In the genomic region with DNA sequence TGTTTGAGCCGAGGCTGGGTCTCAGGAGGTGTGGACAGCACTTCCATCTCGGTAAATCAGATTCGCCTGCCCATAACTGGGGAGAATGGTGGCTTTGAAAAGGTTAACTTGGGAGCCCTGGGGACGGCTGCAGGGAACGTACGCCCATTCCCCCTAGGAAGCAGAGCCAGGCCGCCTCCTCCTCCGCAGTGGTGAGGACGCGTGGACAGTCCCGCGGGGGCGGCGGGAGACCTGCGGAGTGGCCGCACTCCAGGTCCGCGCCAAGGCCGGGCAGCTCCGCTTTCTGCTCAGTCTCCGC, we compare ENCODE assay signal across 8 cellular contexts. TPM values are rescaled to one million over a fixed set of nuclear protein-coding genes. Genes with fewer than 3 reads are reported as not detected.
DNase-seq lines count a peak whose midpoint lies in the region; ATAC-seq and TF ChIP-seq lines count a peak whose summit lies in the region.

No MANE protein-coding gene starts in this region.

- TF ChIP-seq CTCF in body of pancreas (IDR thresholded peaks at IDR 0.05) (peak in 2 of 7 experiments; percentile 70 to 79), OCI-LY7 (conservative IDR thresholded peaks at IDR 0.05; ENCODE audit: low read length) (no peak)

- H3K27ac Mint-ChIP-seq in activated CD4-positive, alpha-beta T cell treated with anti-CD3 and anti-CD28 coated beads for 36 hours: no peak overlapping the region

- H3K36me3 Mint-ChIP-seq in activated CD4-positive, alpha-beta T cell treated with anti-CD3 and anti-CD28 coated beads for 36 hours (ENCODE audit: low read depth): no peaks in the 10 kb centered on the region

- H3K4me3 ChIP-seq in body of pancreas (no peak overlapping the region), OCI-LY7 (ENCODE audit: low read depth, low read length, poor library complexity, severe bottlenecking) (no peak overlapping the region)

- intact Hi-C loops in activated CD4-positive, alpha-beta T cell treated with anti-CD3 and anti-CD28 coated beads for 36 hours (cut with DNase I, micrococcal nuclease): loop anchor here in 1 of 2 experiments (1.0 kb wide), 3 partner anchors 279 to 670 kb away; no protein-coding TSS in a partner anchor
- intact Hi-C loops in body of pancreas (cut with DNase I): no loop called here
- intact Hi-C loops in OCI-LY7 (cut with micrococcal nuclease; ENCODE audit: unreplicated experiment): no loop called here

- BruUV-seq in OCI-LY7 (replicated peaks; lab: Mats Ljungman, UMichigan): no TSS peak

- H3K4me2 ChIP-seq in OCI-LY7 (ENCODE audit: low read length): no peak overlapping the region

- H2AFZ ChIP-seq in OCI-LY7 (ENCODE audit: low read length): no peak overlapping the region

- H3K27me3 ChIP-seq in body of pancreas: peaks cover 0 to 23% of the 10 kb centered on the region in 2 donors

- CTCF ChIA-PET in activated CD4-positive, alpha-beta T cell treated with anti-CD3 and anti-CD28 coated beads for 36 hours (lab: Charles Lee): interaction anchor here (0.5 to 2.3 kb wide), 34 partner anchors 9 to 1943 kb away, joined by 3 to 26 read pairs (median 4); no protein-coding TSS in a partner anchor
- CTCF ChIA-PET in OCI-LY7 (lab: Charles Lee; ENCODE audit: unreplicated experiment): no interaction called here

- peak overlapping the region; percentile 52 for H3K4me3 Mint-ChIP-seq in activated CD4-positive, alpha-beta T cell treated with anti-CD3 and anti-CD28 coated beads for 36 hours

- H3K9me3 ChIP-seq in body of pancreas (no peaks in the 10 kb centered on the region), OCI-LY7 (ENCODE audit: low read length) (no peaks in the 10 kb centered on the region)

- TF ChIP-seq POLR2A in body of pancreas (IDR thresholded peaks at IDR 0.05): no peak

- no peaks in the 10 kb centered on the region for H3K9me3 Mint-ChIP-seq in activated CD4-positive, alpha-beta T cell treated with anti-CD3 and anti-CD28 coated beads for 36 hours (ENCODE audit: low read depth)

- H3K4me1 ChIP-seq in body of pancreas (peaks cover 36% of the 10 kb centered on the region), OCI-LY7 (ENCODE audit: insufficient read depth, low read length, poor library complexity, severe bottlenecking) (no peaks in the 10 kb centered on the region)

- peaks cover 25% of the 10 kb centered on the region for H3K4me1 Mint-ChIP-seq in activated CD4-positive, alpha-beta T cell treated with anti-CD3 and anti-CD28 coated beads for 36 hours

- no peaks in the 10 kb centered on the region for H3K9me2 ChIP-seq in OCI-LY7 (ENCODE audit: insufficient read depth, low read length)

- POLR2A ChIA-PET in activated CD4-positive, alpha-beta T cell treated with anti-CD3 and anti-CD28 coated beads for 36 hours (lab: Charles Lee): no interaction called here
- POLR2A ChIA-PET in OCI-LY7 (lab: Charles Lee): no interaction called here

- no peaks in the 10 kb centered on the region for H3K79me2 ChIP-seq in OCI-LY7 (ENCODE audit: insufficient read depth, low read depth, low read length)

- peak; percentile 61 for ATAC-seq in activated CD4-positive, alpha-beta T cell treated with anti-CD3 and anti-CD28 coated beads for 36 hours
- ATAC-seq in HG03159 (IDR thresholded peaks at IDR 0.05; ENCODE audit: unreplicated experiment): peak; percentile 61
- peak; percentile 67 for ATAC-seq in body of pancreas

- H4K20me1 ChIP-seq in OCI-LY7 (ENCODE audit: insufficient read depth, low read length): no peaks in the 10 kb centered on the region

- WGBS in body of pancreas, 2 donors: 2 to 6% methylated on average over 12 to 21 of the region's 21 CpGs

- no peaks in the 10 kb centered on the region for H3K36me3 ChIP-seq in body of pancreas (replicated peaks in 1 of 2; ENCODE audit: insufficient read depth in 1 of 2, low read depth in 2 of 2)
- H3K36me3 ChIP-seq in OCI-LY7 (ENCODE audit: insufficient read depth, low read length): no peaks in the 10 kb centered on the region

- DNase-seq in activated CD4-positive, alpha-beta T cell treated with anti-CD3 and anti-CD28 coated beads for 36 hours: no peak
- DNase-seq in activated CD4-positive, alpha-beta T cell treated with anti-CD3 and anti-CD28 coated beads for 1 hour: no peak
- DNase-seq in body of pancreas (peak in 3 of 4 donors; percentile 52 to 69 (median 58)), medulla oblongata (ENCODE audit: extremely low spot score) (peak; percentile 5), NCI-H2081 treated with DMSO at 0.1 percent for 48 hours (lab: John Stamatoyannopoulos, UW) (no peak), OCI-LY7 (ENCODE audit: low spot score) (no peak), NCI-H82 (lab: John Stamatoyannopoulos, UW) (no peak)

- H3K27me3 Mint-ChIP-seq in activated CD4-positive, alpha-beta T cell treated with anti-CD3 and anti-CD28 coated beads for 36 hours: peaks cover 41% of the 10 kb centered on the region

- H3K27ac ChIP-seq in body of pancreas: no peak overlapping the region
- no peak overlapping the region for H3K27ac ChIP-seq in OCI-LY7 (ENCODE audit: low read depth, low read length, poor library complexity, severe bottlenecking)

RNA-seq across cellular contexts. Expression of a gene that starts 0.8 kb away (rescaled TPM):
- total RNA-seq in activated CD4-positive, alpha-beta T cell treated with anti-CD3 and anti-CD28 coated beads for 36 hours: under 1 TPM; 0.18 to 0.28 TPM
- total RNA-seq in body of pancreas (not detected), OCI-LY7 (2022) (not detected in 2 replicates)
- not detected in 2 replicates for total RNA-seq in OCI-LY7 (2014; rRNA removed; shearing (Covaris generic))

Comparison
In these comparisons a context has a peak if more than half of its experiments do, and no peak if none do; other contexts are left out.
1. DNase-seq: peak in body of pancreas (3 of 4) and medulla oblongata (single experiment); none in activated CD4-positive, alpha-beta T cell treated with anti-CD3 and anti-CD28 coated beads for 36 hours (single experiment), activated CD4-positive, alpha-beta T cell treated with anti-CD3 and anti-CD28 coated beads for 1 hour (single experiment), NCI-H2081 treated with DMSO at 0.1 percent for 48 hours (single experiment), OCI-LY7 (single experiment) and NCI-H82 (single experiment).
2. Peak in every context shown above with its lines, with median percentiles within 50 percentile points of each other: ATAC-seq.